Comparison of ENCODE assay signal across 7 cellular contexts in genomic region chr2:8582850-8583399, GRCh38.
DNase-seq lines count a peak whose midpoint lies in the region; ATAC-seq and TF ChIP-seq lines count a peak whose summit lies in the region.

No MANE protein-coding gene starts in this region.

- TF ChIP-seq POLR2A in adrenal gland (IDR thresholded peaks at IDR 0.05) (no peak), suprapubic skin (IDR thresholded peaks at IDR 0.05) (no peak)

- no peak for ATAC-seq in GM21737 (IDR thresholded peaks at IDR 0.05; ENCODE audit: unreplicated experiment)

- H3K27ac ChIP-seq in HEK293 (ENCODE audit: extremely low read depth, low read depth, low read length) (no peak overlapping the region), adrenal gland (peak overlapping the region in 4 of 5 donors; percentile 69 to 83 (median 76)), suprapubic skin (no peak overlapping the region)
- no peak overlapping the region for H3K27ac ChIP-seq in effector memory CD4-positive, alpha-beta T cell (ENCODE audit: insufficient read depth, low read length, poor library complexity, severe bottlenecking)

- no peaks in the 10 kb centered on the region for H3K4me1 ChIP-seq in HEK293 (ENCODE audit: control insufficient read depth, insufficient read depth, low read length)
- peaks cover 39 to 55% of the 10 kb centered on the region in 2 donors for H3K4me1 ChIP-seq in adrenal gland (replicated peaks in 1 of 2)
- H3K4me1 ChIP-seq in suprapubic skin, result peaks cover 13% of the 10 kb centered on the region
- peaks cover 5% of the 10 kb centered on the region for H3K4me1 ChIP-seq in effector memory CD4-positive, alpha-beta T cell (ENCODE audit: control insufficient read depth, insufficient read depth, low read length, poor library complexity, severe bottlenecking)

- POLR2A ChIA-PET in HEK293 (lab: Yijun Ruan, JAX), result interaction anchor here (0.8 to 3.2 kb wide), 3 partner anchors 9 to 99 kb away, joined by 3 to 21 read pairs (median 14); partner anchors contain the start of gene ID2

- 77 to 83% (median 82%) methylated on average over 10 to 13 of the region's 13 CpGs for WGBS in adrenal gland, 4 donors
- WGBS in suprapubic skin, result 85% methylated on average over 10 of the region's 13 CpGs

- H3K9me3 ChIP-seq in HEK293 (ENCODE audit: control insufficient read depth, insufficient read depth, low read depth, low read length) (no peaks in the 10 kb centered on the region), adrenal gland (replicated peaks in 1 of 3) (no peaks in the 10 kb centered on the region), suprapubic skin (no peaks in the 10 kb centered on the region)
- no peaks in the 10 kb centered on the region for H3K9me3 ChIP-seq in effector memory CD4-positive, alpha-beta T cell (ENCODE audit: control insufficient read depth, low read length)

- H3K27me3 ChIP-seq in adrenal gland (no peaks in the 10 kb centered on the region), suprapubic skin (peaks cover 5% of the 10 kb centered on the region)
- no peaks in the 10 kb centered on the region for H3K27me3 ChIP-seq in effector memory CD4-positive, alpha-beta T cell (replicated peaks; ENCODE audit: control insufficient read depth, insufficient read depth, low read length, poor library complexity, severe bottlenecking)

- no peaks in the 10 kb centered on the region for H3K36me3 ChIP-seq in HEK293 (ENCODE audit: control insufficient read depth in 2 of 2, insufficient read depth in 1 of 2, low read length in 2 of 2)
- H3K36me3 ChIP-seq in adrenal gland (replicated peaks in 1 of 2), result no peaks in the 10 kb centered on the region
- H3K36me3 ChIP-seq in suprapubic skin, result no peaks in the 10 kb centered on the region
- no peaks in the 10 kb centered on the region for H3K36me3 ChIP-seq in effector memory CD4-positive, alpha-beta T cell (ENCODE audit: control insufficient read depth, insufficient read depth, low read length)

- TF ChIP-seq CTCF in HEK293 (tag by site-specific recombination; IDR thresholded peaks at IDR 0.05), result no peak
- TF ChIP-seq CTCF in adrenal gland (IDR thresholded peaks at IDR 0.05), result no peak
- no peak for TF ChIP-seq CTCF in suprapubic skin (IDR thresholded peaks at IDR 0.05)

- intact Hi-C loops in adrenal gland (cut with DNase I), result no loop called here

- CTCF ChIA-PET in HEK293 (lab: Yijun Ruan, JAX), result no interaction called here

- DNase-seq in adrenal gland (peak in 2 of 7 donors; percentile 18 to 53), mesenteric fat pad (ENCODE audit: low spot score) (peak; percentile 80), suprapubic skin (ENCODE audit: low spot score in 2 of 2) (peak; percentile 57 to 71), occipital lobe (lab: John Stamatoyannopoulos, UW) (no peak)
- no peak for DNase-seq in effector memory CD4-positive, alpha-beta T cell

- no peak overlapping the region for H3K4me3 ChIP-seq in HEK293 (ENCODE audit: low read depth, low read length)
- H3K4me3 ChIP-seq in adrenal gland, result no peak overlapping the region
- H3K4me3 ChIP-seq in suprapubic skin, result peak overlapping the region; percentile 29
- H3K4me3 ChIP-seq in effector memory CD4-positive, alpha-beta T cell (ENCODE audit: insufficient read depth, low read depth, low read length, poor library complexity, severe bottlenecking), result no peak overlapping the region

- no peak for TF ChIP-seq EP300 in suprapubic skin (IDR thresholded peaks at IDR 0.05)

TF ChIP-seq in HEK293, 187 proteins besides CTCF, POLR2A, EP300 and RAD21:
- TF ChIP-seq ZNF202 (tag by site-specific recombination; IDR thresholded peaks at IDR 0.05; ENCODE audit: borderline replicate concordance) (no peak), SCRT2 (tag by site-specific recombination; IDR thresholded peaks at IDR 0.05) (peak; percentile 57)

Comparison
In these comparisons a context has a peak if more than half of its experiments do, and no peak if none do; other contexts are left out.
1. H3K27ac ChIP-seq: peak in adrenal gland (4 of 5); none in HEK293 (single experiment), suprapubic skin (single experiment) and effector memory CD4-positive, alpha-beta T cell (single experiment).
2. DNase-seq: peak in mesenteric fat pad (single experiment) and suprapubic skin (2 of 2); none in effector memory CD4-positive, alpha-beta T cell (0 of 3) and occipital lobe (single experiment).